Comparison of ENCODE assay signal across 26 cellular contexts in the genomic region with DNA sequence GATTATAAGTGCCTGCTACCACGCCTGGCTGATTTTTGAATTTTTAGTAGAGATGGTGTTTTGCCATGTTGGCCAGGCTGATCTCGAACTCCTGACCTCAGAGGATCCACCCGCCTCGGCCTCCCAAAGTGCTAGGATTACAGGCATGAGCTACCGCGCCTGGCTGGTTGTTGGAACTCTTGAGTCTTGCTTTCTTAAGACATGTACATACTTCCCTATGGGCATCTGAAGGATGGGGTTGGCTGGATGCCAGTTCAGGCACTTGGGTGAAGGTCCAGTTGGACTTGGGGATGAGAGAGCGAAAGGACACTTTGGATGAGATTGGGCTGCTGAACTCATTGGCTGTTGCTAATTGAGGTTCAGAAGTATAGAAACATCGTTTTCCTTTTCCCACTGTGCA.
"Had no signal": no experiment of that assay in that cellular context is flagged by ENCODE, and none has a peak within 500 bp of the region (broad histone marks: within the 10 kb centered on the region; RNA-seq: fewer than 3 reads in every experiment).

No MANE protein-coding gene starts in this region.

- H3K4me1 ChIP-seq: ascending aorta, gastroesophageal sphincter, left lung, parathyroid adenoma, psoas muscle, stomach, tibial artery had no signal

- H3K4me3 ChIP-seq: ascending aorta, gastroesophageal sphincter, left lung, psoas muscle, stomach, tibial artery had no signal

- ATAC-seq: gastroesophageal sphincter; left lung; naive thymus-derived CD4-positive, alpha-beta T cell; psoas muscle; stimulated activated naive B cell treated with anti-CD40 and anti-IgM and Interleukin-4, amounts not matched to agents 10 μg/mL and 1 μg/mL and 100 μg/mL, for 72 hours; T-helper 17 cell had no signal

- H3K36me3 ChIP-seq: ascending aorta had no signal

- H3K9me3 ChIP-seq: ascending aorta, gastroesophageal sphincter, left lung, psoas muscle, stomach, tibial artery had no signal

- H3K27me3 ChIP-seq: ascending aorta, gastroesophageal sphincter, left lung, stomach, tibial artery had no signal

- H3K27ac ChIP-seq: ascending aorta, gastroesophageal sphincter, parathyroid adenoma, psoas muscle, stomach, tibial artery had no signal

- DNase-seq: activated CD4-positive, alpha-beta memory T cell treated with anti-CD3 and anti-CD28 coated beads, Interleukin-2, amount 10 ng/mL, durations not matched to agents 7 days and 5 days; activated CD4-positive, alpha-beta T cell treated with anti-CD3 and anti-CD28 coated beads, Interleukin-2, amount 10 ng/mL, durations not matched to agents 7 days and 5 days; activated CD4-positive, CD25-positive, alpha-beta regulatory T cell treated with anti-CD3 and anti-CD28 coated beads, Interleukin-2, amount 50 U/mL, for 72 hours; activated CD8-positive, alpha-beta memory T cell treated with anti-CD3 and anti-CD28 coated beads, Interleukin-2, amount 50 U/mL, for 48 hours; activated gamma-delta T cell; activated naive CD4-positive, alpha-beta T cell treated with anti-CD3 and anti-CD28 coated beads, Interleukin-2, amount 10 ng/mL, durations not matched to agents 7 days and 5 days; activated naive CD8-positive, alpha-beta T cell treated with anti-CD3 and anti-CD28 coated beads, Interleukin-2, amount 10 ng/mL, durations not matched to agents 7 days and 5 days; activated T-cell treated with anti-CD3 and anti-CD28 coated beads, Interleukin-2, amount 50 U/mL, for 24 hours; effector CD4-positive, alpha-beta T cell; erythroblast; hypothalamus; immature natural killer cell; left lung; naive thymus-derived CD4-positive, alpha-beta T cell; nucleus accumbens; psoas muscle; stimulated activated CD4-positive, alpha-beta T cell treated with anti-CD3 and anti-CD28 coated beads, Interleukin-15, amount 100 ng/mL, for 24 hours; stimulated activated CD4-positive, alpha-beta T cell treated with anti-CD3 and anti-CD28 coated beads, Interleukin-2, amount 100 ng/mL, for 24 hours; stimulated activated naive B cell treated with anti-CD40 and anti-IgM and Interleukin-4, amounts not matched to agents 10 μg/mL and 1 μg/mL and 100 μg/mL, for 72 hours; stomach; T-helper 17 cell; T1000; tibial artery had no signal
